Comparison of ENCODE assay signal across 8 cellular contexts in genomic region chr10:103470755-103471653, GRCh38. TPM values are rescaled to one million over a fixed set of nuclear protein-coding genes. Genes with fewer than 3 reads are reported as not detected.
DNase-seq lines count a peak whose midpoint lies in the region; ATAC-seq, FAIRE-seq and TF ChIP-seq lines count a peak whose summit lies in the region.

No MANE protein-coding gene starts in this region.

- peak overlapping the region in 9 of 10 experiments; percentile 17 to 59 (median 43); a peak in 12 of 20 replicates for H3K4me3 ChIP-seq in BLaER1 treated with 17β-estradiol and CSF1 and Interleukin-3, amounts not matched to agents 10 nM and 100 nM

- H3K27me3 ChIP-seq in BLaER1 treated with 17β-estradiol and CSF1 and Interleukin-3, amounts not matched to agents 10 nM and 100 nM = no peaks in the 10 kb centered on the region

- no peak overlapping the region for H3K4me3 Mint-ChIP-seq in chondrocyte (ENCODE audit: unreplicated experiment)

- H3K36me3 ChIP-seq in BLaER1 treated with 17β-estradiol and CSF1 and Interleukin-3, amounts not matched to agents 10 nM and 100 nM = no peaks in the 10 kb centered on the region

- no peak for TF ChIP-seq CTCF in chondrocyte (IDR thresholded peaks at IDR 0.05)

- H3K4me2 ChIP-seq in BLaER1 treated with 17β-estradiol and CSF1 and Interleukin-3, amounts not matched to agents 10 nM and 100 nM = peak overlapping the region; percentile 72 to 98 (median 94)

- no peaks in the 10 kb centered on the region for H3K9me3 Mint-ChIP-seq in chondrocyte (ENCODE audit: low read depth)

- DNase-seq in UCSD-AML1 (lab: John Stamatoyannopoulos, UW; ENCODE audit: unreplicated experiment) = peak; percentile 83
- DNase-seq in chondrocyte (ENCODE audit: low spot score) = no peak
- DNase-seq in stimulated activated CD4-positive, alpha-beta T cell treated with anti-CD3 and anti-CD28 coated beads, Interleukin-15, amount 100 ng/mL, for 48 hours (ENCODE audit: low read depth in 2 of 2) = peak; percentile 45 to 48
- no peak for DNase-seq in DMS114 treated with DMSO at 0.1 percent for 48 hours (lab: John Stamatoyannopoulos, UW; ENCODE audit: unreplicated experiment)
- no peak for DNase-seq in HTR-8/SVneo (ENCODE audit: insufficient read length, low spot score)

- H3K36me3 Mint-ChIP-seq in chondrocyte (ENCODE audit: low read depth) = no peaks in the 10 kb centered on the region

- FAIRE-seq in HTR-8/SVneo (lab: Jason Lieb, UNC) = no peak

- peak; percentile 69 for ATAC-seq in GM19463 (IDR thresholded peaks at IDR 0.05; ENCODE audit: unreplicated experiment)
- peak; percentile 75 for ATAC-seq in HG03460 (IDR thresholded peaks at IDR 0.05; ENCODE audit: unreplicated experiment)

- peak overlapping the region; percentile 46 to 82 (median 77); a peak in 21 of 22 replicates for H3K9ac ChIP-seq in BLaER1 treated with 17β-estradiol and CSF1 and Interleukin-3, amounts not matched to agents 10 nM and 100 nM

- no peaks in the 10 kb centered on the region for H4K20me1 ChIP-seq in BLaER1 treated with 17β-estradiol and CSF1 and Interleukin-3, amounts not matched to agents 10 nM and 100 nM

- peak overlapping the region; percentile 54 to 92 (median 87); a peak in 21 of 22 replicates for H3K27ac ChIP-seq in BLaER1 treated with 17β-estradiol and CSF1 and Interleukin-3, amounts not matched to agents 10 nM and 100 nM

- no peaks in the 10 kb centered on the region for H3K9me3 ChIP-seq in BLaER1 treated with 17β-estradiol and CSF1 and Interleukin-3, amounts not matched to agents 10 nM and 100 nM (replicated peaks in 1 of 11)

- H3K27me3 Mint-ChIP-seq in chondrocyte (ENCODE audit: low read depth) = peaks cover 15% of the 10 kb centered on the region

- peaks cover 72 to 88% (median 76%) of the 10 kb centered on the region in 10 experiments for H3K4me1 ChIP-seq in BLaER1 treated with 17β-estradiol and CSF1 and Interleukin-3, amounts not matched to agents 10 nM and 100 nM

- H3K4me1 Mint-ChIP-seq in chondrocyte (ENCODE audit: low read depth) = peaks cover 11% of the 10 kb centered on the region

- peak overlapping the region; percentile 2 for H3K27ac Mint-ChIP-seq in chondrocyte (ENCODE audit: unreplicated experiment)

RNA-seq across cellular contexts. Expression of gene CALHM3, which starts 8.0 kb away (rescaled TPM):
- total RNA-seq in chondrocyte = not detected in 3 replicates

RNA-seq across cellular contexts. Expression of gene CALHM1, which starts 12.3 kb away (rescaled TPM):
- total RNA-seq in chondrocyte = not detected in 3 replicates

RNA-seq across cellular contexts. Expression of gene CALHM2, which starts 18.8 kb away (rescaled TPM):
- total RNA-seq in chondrocyte = 1.3 to 10.9 TPM (median 9.9 TPM) in 3 replicates

RNA-seq across cellular contexts. Expression of gene NEURL1, which starts 22.5 kb away (rescaled TPM):
- total RNA-seq in chondrocyte = 0.05 TPM in 1 of 3 replicates, not detected in the others

Comparison
In these comparisons a context has a peak if more than half of its experiments do, and no peak if none do; other contexts are left out.
1. DNase-seq: peak in UCSD-AML1 (single experiment) and stimulated activated CD4-positive, alpha-beta T cell treated with anti-CD3 and anti-CD28 coated beads, Interleukin-15, amount 100 ng/mL, for 48 hours (2 of 2); none in chondrocyte (single experiment), DMS114 treated with DMSO at 0.1 percent for 48 hours (single experiment) and HTR-8/SVneo (single experiment).